8 cellular contexts compared by ENCODE assay signal in genomic region chr5:69559908-69560330, GRCh38. TPM values are rescaled to one million over a fixed set of nuclear protein-coding genes. Genes with fewer than 3 reads are reported as not detected.
DNase-seq lines count a peak whose midpoint lies in the region; ATAC-seq and TF ChIP-seq lines count a peak whose summit lies in the region.
"Not testable (repeated sequence)": the region's sequence is repeated elsewhere in the genome, so short reads cannot be mapped to it uniquely, and the experiment has no call there.

Gene GTF2H2C (plus strand): TSS chr5:69560191. CDS start chr5:69565133, 4,942 bp downstream.

- H3K36me3 ChIP-seq in A673 (ENCODE audit: insufficient read depth, low read length, poor library complexity, severe bottlenecking); Peyer's patch; lower lobe of right lung: not testable (repeated sequence)

- TF ChIP-seq CTCF in A673 (conservative IDR thresholded peaks at IDR 0.05; ENCODE audit: low read depth, low read length) (peak; percentile 44; the same call in 1 of the 2 replicates), Peyer's patch (IDR thresholded peaks at IDR 0.05) (peak in 1 of 6 experiments; percentile 22), lower lobe of right lung (IDR thresholded peaks at IDR 0.05) (peak; percentile 44)

- H3K27me3 Mint-ChIP-seq in activated T-cell treated with anti-CD3 and anti-CD28 coated beads, Interleukin-2, amount 50 U/mL, for 4 hours (ENCODE audit: low read depth): not testable (repeated sequence)

- H3K4me1 ChIP-seq in A673 (ENCODE audit: insufficient read depth, low read length, poor library complexity, severe bottlenecking); Peyer's patch; lower lobe of right lung: not testable (repeated sequence)

- intact Hi-C loops in A673 (cut with micrococcal nuclease; ENCODE audit: unreplicated experiment); lower lobe of right lung (cut with DNase I): not testable (repeated sequence)

- BruUV-seq in A673 (replicated peaks; lab: Mats Ljungman, UMichigan): not testable (repeated sequence)

- DNase-seq in A673 (ENCODE audit: low spot score) (peak; percentile 78), Peyer's patch (peak; percentile 68 to 90 (median 85)), lower lobe of right lung (peak; percentile 85)
- peak; percentile 57 for DNase-seq in activated T-cell treated with anti-CD3 and anti-CD28 coated beads, Interleukin-2, amount 50 U/mL, for 4 hours
- peak; percentile 45 to 55 for DNase-seq in stimulated activated CD4-positive, alpha-beta T cell treated with anti-CD3 and anti-CD28 coated beads, Interleukin-15, amount 100 ng/mL, for 1 hour (ENCODE audit: low read depth in 1 of 2, low spot score in 1 of 2)

- not testable (repeated sequence) for H3K27me3 ChIP-seq in A673 (replicated peaks; ENCODE audit: insufficient read depth, low read depth, low read length, poor library complexity); Peyer's patch; lower lobe of right lung (ENCODE audit: low read depth)

- ATAC-seq in GM18909 (IDR thresholded peaks at IDR 0.05; ENCODE audit: poor library complexity, unreplicated experiment) (peak; percentile 99), HG02981 (IDR thresholded peaks at IDR 0.05; ENCODE audit: unreplicated experiment) (peak; percentile 99), lower lobe of right lung (peak; percentile 97 to 99)
- peak; percentile 100 for ATAC-seq in activated T-cell treated with anti-CD3 and anti-CD28 coated beads, Interleukin-2, amount 50 U/mL, for 4 hours

- H3K4me3 ChIP-seq in A673 (ENCODE audit: low read depth, low read length, poor library complexity, severe bottlenecking): peak within 1 kb of the TSS; percentile 40
- H3K4me3 ChIP-seq in Peyer's patch: peak within 1 kb of the TSS; percentile 38 to 54 (median 44)
- H3K4me3 ChIP-seq in lower lobe of right lung: peak within 1 kb of the TSS; percentile 53

- not testable (repeated sequence) for H3K9me3 Mint-ChIP-seq in activated T-cell treated with anti-CD3 and anti-CD28 coated beads, Interleukin-2, amount 50 U/mL, for 4 hours

- H3K4me3 Mint-ChIP-seq in activated T-cell treated with anti-CD3 and anti-CD28 coated beads, Interleukin-2, amount 50 U/mL, for 4 hours: peak within 1 kb of the TSS; percentile 92

- not testable (repeated sequence) for H3K36me3 Mint-ChIP-seq in activated T-cell treated with anti-CD3 and anti-CD28 coated beads, Interleukin-2, amount 50 U/mL, for 4 hours (ENCODE audit: insufficient read depth)

- POLR2A ChIA-PET in A673 (lab: Charles Lee; ENCODE audit: low non-redundant PET): not testable (repeated sequence)

- CTCF ChIA-PET in A673 (lab: Charles Lee): interaction anchor here (0.5 kb wide), 1 partner anchor 536 kb away, joined by 4 read pairs; no protein-coding TSS in a partner anchor

- not testable (repeated sequence) for TF ChIP-seq POLR2A in Peyer's patch (IDR thresholded peaks at IDR 0.05)

- in situ Hi-C loops in endometrial microvascular endothelial cells (cut with HindIII; ENCODE audit: inconsistent ontology term, low pct_unique_long_range_greater_than_20kb, low sequenced_read_pairs): not testable (repeated sequence)

- H3K27ac ChIP-seq in A673 (ENCODE audit: low read depth, low read length, poor library complexity, severe bottlenecking) (peak within 1 kb of the TSS; percentile 37), Peyer's patch (peak within 1 kb of the TSS; percentile 38 to 78 (median 52)), lower lobe of right lung (peak within 1 kb of the TSS; percentile 61)

- not testable (repeated sequence) for H3K4me1 Mint-ChIP-seq in activated T-cell treated with anti-CD3 and anti-CD28 coated beads, Interleukin-2, amount 50 U/mL, for 4 hours (ENCODE audit: low read depth)

- not testable (repeated sequence) for H3K9me3 ChIP-seq in A673 (ENCODE audit: low read depth, low read length, poor library complexity, severe bottlenecking); Peyer's patch; lower lobe of right lung

RNA-seq across cellular contexts. Expression of gene GTF2H2C, which starts in this region (rescaled TPM):
- total RNA-seq in A673 (2021) (58.9 and 59.0 TPM in 2 replicates), Peyer's patch (10 to 100 TPM; 13.8 to 27.5 (median 20.6) TPM), endometrial microvascular endothelial cells (ENCODE audit: inconsistent ontology term) (20.4 TPM), lower lobe of right lung (44.1 TPM)
- total RNA-seq in activated T-cell treated with anti-CD3 and anti-CD28 coated beads, Interleukin-2, amount 50 U/mL, for 4 hours: 100 to 1,000 TPM in 1 of 3 donors, 10 to 100 TPM in 2; 67.8 to 108 (median 94.3) TPM

Comparison
In these comparisons a context has a peak if more than half of its experiments do, and no peak if none do; other contexts are left out.
1. Peak in every context shown above with its lines: DNase-seq, ATAC-seq, H3K4me3 ChIP-seq and H3K27ac ChIP-seq.